In the genomic region with DNA sequence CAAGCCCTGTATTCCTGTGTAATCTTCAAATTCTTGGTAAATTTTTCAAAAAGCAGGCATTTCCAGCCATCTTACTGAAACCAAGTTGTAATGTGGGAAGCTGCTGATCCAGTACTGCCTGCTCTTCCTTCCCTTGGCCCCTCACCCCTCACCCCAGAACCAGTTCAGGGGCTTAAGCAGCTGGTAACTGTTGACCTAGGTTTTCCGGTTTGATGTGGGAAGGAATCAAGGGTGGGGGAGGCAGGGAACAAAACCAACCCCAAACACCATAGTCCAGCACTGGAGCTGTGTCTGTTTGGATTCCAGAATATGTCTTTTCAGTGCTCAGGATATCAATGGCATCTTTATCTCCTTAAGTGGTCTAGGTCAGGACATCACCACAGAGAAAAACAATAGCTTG, we compare ENCODE assay signal across 21 cellular contexts.
"Had no signal": no experiment of that assay in that cellular context is flagged by ENCODE, and none has a peak within 500 bp of the region (broad histone marks: within the 10 kb centered on the region; RNA-seq: fewer than 3 reads in every experiment).

No MANE protein-coding gene starts in this region.

- H3K27ac Mint-ChIP-seq: endodermal cell, mesothelial cell of epicardium, natural killer cell, neural progenitor cell had no signal

- ATAC-seq: foreskin keratinocyte, left colon, natural killer cell had no signal

- H3K27me3 Mint-ChIP-seq: central memory CD8-positive, alpha-beta T cell had no signal

- H3K36me3 ChIP-seq: neural progenitor cell, ovary had no signal

- H3K4me1 Mint-ChIP-seq: central memory CD8-positive, alpha-beta T cell; endodermal cell; mesothelial cell of epicardium; neural progenitor cell had no signal

- H3K4me3 ChIP-seq: hepatocyte, neural progenitor cell, ovary, suprapubic skin, transverse colon had no signal

- H3K4me1 ChIP-seq: foreskin keratinocyte, neural progenitor cell, suprapubic skin, transverse colon had no signal

- H3K4me3 Mint-ChIP-seq: central memory CD8-positive, alpha-beta T cell; endodermal cell; mesothelial cell of epicardium; natural killer cell; neural progenitor cell had no signal

- H3K9me3 Mint-ChIP-seq: central memory CD8-positive, alpha-beta T cell; endodermal cell; mesothelial cell of epicardium; natural killer cell; neural progenitor cell had no signal

- H3K27me3 ChIP-seq: foreskin keratinocyte, hepatocyte, neural progenitor cell, ovary, suprapubic skin, transverse colon had no signal

- H3K9me3 ChIP-seq: ovary, suprapubic skin, transverse colon had no signal

- H3K27ac ChIP-seq: foreskin keratinocyte, hepatocyte, neural progenitor cell, ovary, suprapubic skin, transverse colon had no signal

- DNase-seq: dermis blood vessel endothelial cell; effector CD4-positive, alpha-beta T cell; endodermal cell; erythroblast; foreskin keratinocyte; kidney; left colon; mammary epithelial cell; natural killer cell; ovary; right cardiac atrium; small intestine; stimulated activated CD4-positive, alpha-beta T cell treated with anti-CD3 and anti-CD28 coated beads, Interleukin-12 subunit alpha, Interleukin-12 subunit beta, amount 100 ng/mL, for 4 hours; stimulated activated CD4-positive, alpha-beta T cell treated with anti-CD3 and anti-CD28 coated beads, Interleukin-2, amount 100 ng/mL, for 48 hours; stimulated activated naive CD4-positive, alpha-beta T cell treated with Interleukin-2 at 50 U/mL for 16 hours; transverse colon had no signal
